Comparison of ENCODE assay signal across 14 cellular contexts in genomic region chr3:58581328-58582091, GRCh38. TPM values are rescaled to one million over a fixed set of nuclear protein-coding genes. Genes with fewer than 3 reads are reported as not detected.
DNase-seq lines count a peak whose midpoint lies in the region; ATAC-seq and TF ChIP-seq lines count a peak whose summit lies in the region.
"Had no signal": no experiment of that assay in that cellular context is flagged by ENCODE, and none has a peak within 500 bp of the region (broad histone marks: within the 10 kb centered on the region; RNA-seq: fewer than 3 reads in every experiment).

No MANE protein-coding gene starts in this region.

- no peak for ATAC-seq in GM18511 (IDR thresholded peaks at IDR 0.05; ENCODE audit: unreplicated experiment)
- ATAC-seq: Panc1 had no signal

- in situ Hi-C loops in astrocyte of the cerebellum (cut with HindIII; ENCODE audit: low sequenced_read_pairs) = no loop called here

- H3K9me3 Mint-ChIP-seq in CD4-positive, alpha-beta memory T cell = peaks cover 0 to 5% (median 0%) of the 10 kb centered on the region in 8 donors

- POLR2A ChIA-PET in A673 (lab: Charles Lee; ENCODE audit: low non-redundant PET) = interaction anchor here (0.6 kb wide), 1 partner anchor 61 kb away, joined by 3 read pairs; no protein-coding TSS in a partner anchor
- POLR2A ChIA-PET in CD4-positive, alpha-beta memory T cell (lab: Charles Lee; ENCODE audit: partially characterized antibody) = no interaction called here

- BruUV-seq in A673 (replicated peaks; lab: Mats Ljungman, UMichigan) = no TSS peak

- H3K27me3 Mint-ChIP-seq in CD4-positive, alpha-beta memory T cell = peaks cover 18 to 19% of the 10 kb centered on the region in 2 donors

- intact Hi-C loops in A673 (cut with micrococcal nuclease; ENCODE audit: unreplicated experiment) (no loop called here), lower leg skin (cut with DNase I; ENCODE audit: low total_unique reads) (no loop called here)
- intact Hi-C loops in CD4-positive, alpha-beta memory T cell (cut with micrococcal nuclease) = no loop called here

- no peak overlapping the region for H3K9ac ChIP-seq in HUES48 (ENCODE audit: low read depth, low read length)

- no peak for TF ChIP-seq POLR2A in lower leg skin (IDR thresholded peaks at IDR 0.05)

- H3K4me3 Mint-ChIP-seq in CD4-positive, alpha-beta memory T cell = peak overlapping the region in 2 of 8 donors; percentile 17 to 25

- H3K4me1 Mint-ChIP-seq in CD4-positive, alpha-beta memory T cell = peaks cover 9 to 23% (median 17%) of the 10 kb centered on the region in 4 donors

- TF ChIP-seq CTCF in A673 (conservative IDR thresholded peaks at IDR 0.05; ENCODE audit: low read depth, low read length) (no peak), astrocyte of the cerebellum (IDR thresholded peaks at IDR 0.05; ENCODE audit: low read depth, low read length, missing control alignments) (no peak), lower leg skin (IDR thresholded peaks at IDR 0.05) (no peak)

- peaks cover 2 to 4% of the 10 kb centered on the region in 2 donors for H3K36me3 Mint-ChIP-seq in CD4-positive, alpha-beta memory T cell

- H3K36me3 ChIP-seq in A673 (ENCODE audit: insufficient read depth, low read length, poor library complexity, severe bottlenecking) = no peaks in the 10 kb centered on the region
- H3K36me3 ChIP-seq in HUES48 (ENCODE audit: control insufficient read depth, insufficient read depth, low read length) = no peaks in the 10 kb centered on the region
- H3K36me3 ChIP-seq in CD4-positive, alpha-beta memory T cell (ENCODE audit: insufficient read depth, low read length) = no peaks in the 10 kb centered on the region

- peaks cover 2% of the 10 kb centered on the region for H3K27me3 ChIP-seq in A673 (replicated peaks; ENCODE audit: insufficient read depth, low read depth, low read length, poor library complexity)
- H3K27me3 ChIP-seq in HUES48 (ENCODE audit: control insufficient read depth, insufficient read depth, low read length) = peaks cover 29% of the 10 kb centered on the region
- peaks cover 2% of the 10 kb centered on the region for H3K27me3 ChIP-seq in layer of hippocampus (ENCODE audit: control insufficient read depth, insufficient read depth, low read length)
- peaks cover 11% of the 10 kb centered on the region for H3K27me3 ChIP-seq in CD4-positive, alpha-beta memory T cell (ENCODE audit: insufficient read depth, low read length)

- H3K4me1 ChIP-seq in A673 (ENCODE audit: insufficient read depth, low read length, poor library complexity, severe bottlenecking) = peaks cover 17% of the 10 kb centered on the region
- peaks cover 34% of the 10 kb centered on the region for H3K4me1 ChIP-seq in HUES48 (ENCODE audit: control insufficient read depth, insufficient read depth, low read length)
- peaks cover 10% of the 10 kb centered on the region for H3K4me1 ChIP-seq in CD4-positive, alpha-beta memory T cell (ENCODE audit: insufficient read depth, low read length)

- H3K27ac Mint-ChIP-seq in CD4-positive, alpha-beta memory T cell = no peak overlapping the region

- H3K27ac ChIP-seq in A673 (ENCODE audit: low read depth, low read length, poor library complexity, severe bottlenecking) = peak overlapping the region; percentile 18
- peak overlapping the region; percentile 82 for H3K27ac ChIP-seq in HUES48 (ENCODE audit: low read depth, low read length)
- peak overlapping the region; percentile 72 for H3K27ac ChIP-seq in layer of hippocampus (ENCODE audit: low read depth, low read length)
- H3K27ac ChIP-seq in CD4-positive, alpha-beta memory T cell (ENCODE audit: low read depth, low read length) = no peak overlapping the region

- 73 to 75% methylated on average over 11 of the region's 11 CpGs for WGBS in lower leg skin, 2 donors

- H3K9me3 ChIP-seq in A673 (ENCODE audit: low read depth, low read length, poor library complexity, severe bottlenecking) (no peaks in the 10 kb centered on the region), HUES48 (ENCODE audit: control insufficient read depth, insufficient read depth, low read length) (no peaks in the 10 kb centered on the region)
- H3K9me3 ChIP-seq in CD4-positive, alpha-beta memory T cell (ENCODE audit: control insufficient read depth in 1 of 2, low read length in 2 of 2) = no peaks in the 10 kb centered on the region

- CTCF ChIA-PET in A673 (lab: Charles Lee) = interaction anchor here (0.6 kb wide), 1 partner anchor 1456 kb away, joined by 3 read pairs; no protein-coding TSS in a partner anchor
- CTCF ChIA-PET in CD4-positive, alpha-beta memory T cell (lab: Charles Lee; ENCODE audit: partially characterized antibody) = interaction anchor here (1.0 to 5.2 kb wide), 2 partner anchors 13 to 15 kb away, joined by 3 to 21 read pairs; no protein-coding TSS in a partner anchor

- H3K4me3 ChIP-seq in A673 (ENCODE audit: low read depth, low read length, poor library complexity, severe bottlenecking) (no peak overlapping the region), HUES48 (ENCODE audit: low read depth, low read length) (no peak overlapping the region), astrocyte of the cerebellum (ENCODE audit: low read depth, low read length) (no peak overlapping the region), lower leg skin (ENCODE audit: low read depth, poor library complexity, severe bottlenecking) (no peak overlapping the region)
- H3K4me3 ChIP-seq in CD4-positive, alpha-beta memory T cell (ENCODE audit: low read length in 2 of 2) = no peak overlapping the region

- peak; percentile 40 for DNase-seq in A673 (ENCODE audit: low spot score)
- peak; percentile 34 for DNase-seq in astrocyte of the cerebellum (ENCODE audit: low read depth)
- DNase-seq in lower leg skin (ENCODE audit: low spot score in 2 of 2) = no peak
- no peak for DNase-seq in CD4-positive, alpha-beta memory T cell
- no peak for DNase-seq in DMS153 treated with DMSO at 0.1 percent for 48 hours (lab: John Stamatoyannopoulos, UW; ENCODE audit: unreplicated experiment)
- DNase-seq: amniotic stem cell, GF-D8, small intestine, T-helper 9 cell, trophoblast cell had no signal

RNA-seq across cellular contexts. Expression of gene FAM107A, which starts 4.3 kb away (rescaled TPM):
- total RNA-seq in A673 (2021) (not detected in 2 replicates), lower leg skin (10 to 100 TPM in 3 of 4 donors, 1 to 10 TPM in 1; 9.2 to 52.5 (median 16.9) TPM)
- not detected for total RNA-seq in CD4-positive, alpha-beta memory T cell
- not detected for polyA plus RNA-seq in CD4-positive, alpha-beta memory T cell

RNA-seq across cellular contexts. Expression of gene ACOX2, which starts 44.5 kb away (rescaled TPM):
- total RNA-seq in A673 (2021) (5.4 and 7.2 TPM in 2 replicates), lower leg skin (1 to 10 TPM; 2.6 to 6.6 (median 4.5) TPM)
- not detected for total RNA-seq in CD4-positive, alpha-beta memory T cell
- polyA plus RNA-seq in CD4-positive, alpha-beta memory T cell = not detected

Comparison
In these comparisons a context has a peak if more than half of its experiments do, and no peak if none do; other contexts are left out.
1. DNase-seq: peak in A673 (single experiment) and astrocyte of the cerebellum (single experiment); none in lower leg skin (0 of 2), CD4-positive, alpha-beta memory T cell (0 of 5) and DMS153 treated with DMSO at 0.1 percent for 48 hours (single experiment).